In the genomic region with DNA sequence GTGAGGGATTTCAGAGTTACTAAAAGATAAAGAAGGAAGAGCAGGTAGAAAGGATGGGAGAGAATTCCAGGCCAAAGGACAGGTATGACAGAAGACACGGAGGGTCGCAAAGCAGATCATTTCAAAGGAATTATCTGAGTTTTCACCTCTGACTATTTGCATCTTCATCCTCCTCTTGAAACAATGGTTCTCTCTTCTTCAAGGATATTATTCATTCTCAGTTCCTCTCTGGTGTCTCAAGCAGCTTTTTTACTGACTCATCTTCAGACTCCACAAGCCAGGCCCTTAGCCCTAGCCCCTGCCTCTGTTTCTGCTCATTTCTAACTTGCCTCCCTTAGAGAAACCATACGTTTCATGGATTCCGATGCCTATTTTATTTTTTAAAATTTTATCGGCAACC, we compare ENCODE assay signal across 11 cellular contexts. TPM values are rescaled to one million over a fixed set of nuclear protein-coding genes. Genes with fewer than 3 reads are reported as not detected.
DNase-seq lines count a peak whose midpoint lies in the region; ATAC-seq, FAIRE-seq and TF ChIP-seq lines count a peak whose summit lies in the region.
"Had no signal": no experiment of that assay in that cellular context is flagged by ENCODE, and none has a peak within 500 bp of the region (broad histone marks: within the 10 kb centered on the region; RNA-seq: fewer than 3 reads in every experiment).

No MANE protein-coding gene starts in this region.

- DNase-seq in bronchial epithelial cell (ENCODE audit: low read depth) (peak; percentile 71), immature natural killer cell (no peak), SW480 (ENCODE audit: low spot score) (no peak), AG20443 (ENCODE audit: low spot score) (no peak), WERI-Rb-1 (no peak)
- DNase-seq: T-cell had no signal

- H3K36me3 ChIP-seq in bronchial epithelial cell (ENCODE audit: control insufficient read depth, insufficient read depth, low read length): peaks cover 4% of the 10 kb centered on the region
- H3K36me3 ChIP-seq in WERI-Rb-1: peaks cover 56% of the 10 kb centered on the region
- H3K36me3 ChIP-seq: prostate gland had no signal

- peaks cover 0 to 3% (median 0%) of the 10 kb centered on the region in 3 donors for H3K27me3 Mint-ChIP-seq in immature natural killer cell (ENCODE audit: low read depth in 3 of 3)
- H3K27me3 Mint-ChIP-seq: T-cell had no signal

- H3K9me3 Mint-ChIP-seq in immature natural killer cell: no peaks in the 10 kb centered on the region
- H3K9me3 Mint-ChIP-seq: T-cell had no signal

- TF ChIP-seq CTCF in bronchial epithelial cell (IDR thresholded peaks at IDR 0.05; ENCODE audit: insufficient read depth, low read length, severe bottlenecking): no peak
- TF ChIP-seq CTCF in WERI-Rb-1 (IDR thresholded peaks at IDR 0.05; ENCODE audit: low read depth, low read length): no peak

- H3K4me3 Mint-ChIP-seq in immature natural killer cell: no peak overlapping the region
- H3K4me3 Mint-ChIP-seq: T-cell had no signal

- FAIRE-seq in bronchial epithelial cell (lab: Jason Lieb, UNC): no peak

- ATAC-seq in GM18511 (IDR thresholded peaks at IDR 0.05; ENCODE audit: unreplicated experiment) (peak; percentile 97), GM21423 (IDR thresholded peaks at IDR 0.05; ENCODE audit: unreplicated experiment) (peak; percentile 92), HG03135 (IDR thresholded peaks at IDR 0.05; ENCODE audit: unreplicated experiment) (peak; percentile 90)
- ATAC-seq: T-cell had no signal

- H3K4me3 ChIP-seq in bronchial epithelial cell (ENCODE audit: low read depth, low read length) (no peak overlapping the region), WERI-Rb-1 (ENCODE audit: low read depth, low read length) (no peak overlapping the region)
- H3K4me3 ChIP-seq: hepatocyte, prostate gland had no signal

- H3K4me1 Mint-ChIP-seq in immature natural killer cell: peaks cover 10 to 28% of the 10 kb centered on the region in 2 donors

- peaks cover 36 to 44% (median 40%) of the 10 kb centered on the region in 3 donors for H3K36me3 Mint-ChIP-seq in immature natural killer cell

- H3K27ac Mint-ChIP-seq in immature natural killer cell: peak overlapping the region in 2 of 6 donors; percentile 45 to 71

- H3K27me3 ChIP-seq in bronchial epithelial cell (ENCODE audit: control insufficient read depth, insufficient read depth, low read length) (no peaks in the 10 kb centered on the region), WERI-Rb-1 (ENCODE audit: insufficient read depth, low read depth, severe bottlenecking) (no peaks in the 10 kb centered on the region)
- H3K27me3 ChIP-seq: hepatocyte had no signal

- H3K9me3 ChIP-seq in WERI-Rb-1 (ENCODE audit: severe bottlenecking): no peaks in the 10 kb centered on the region
- H3K9me3 ChIP-seq: prostate gland had no signal

- no peak overlapping the region for H3K27ac ChIP-seq in WERI-Rb-1
- H3K27ac ChIP-seq: hepatocyte, prostate gland had no signal

RNA-seq across cellular contexts. Expression of a gene that starts 15.0 kb away (rescaled TPM):
- total RNA-seq in bronchial epithelial cell: 12.7 and 12.9 TPM in 2 replicates
- 10 to 100 TPM; 18.3 to 29.1 (median 21.0) TPM for polyA plus RNA-seq in immature natural killer cell

RNA-seq across cellular contexts. Expression of a gene that starts 34.1 kb away (rescaled TPM):
- 0.51 and 0.79 TPM in 2 replicates for total RNA-seq in bronchial epithelial cell
- polyA plus RNA-seq in immature natural killer cell: under 1 TPM in 2 of 3 donors, not detected in 1; 0.02 to 0.16 TPM
